17 cellular contexts compared by ENCODE assay signal in the genomic region with DNA sequence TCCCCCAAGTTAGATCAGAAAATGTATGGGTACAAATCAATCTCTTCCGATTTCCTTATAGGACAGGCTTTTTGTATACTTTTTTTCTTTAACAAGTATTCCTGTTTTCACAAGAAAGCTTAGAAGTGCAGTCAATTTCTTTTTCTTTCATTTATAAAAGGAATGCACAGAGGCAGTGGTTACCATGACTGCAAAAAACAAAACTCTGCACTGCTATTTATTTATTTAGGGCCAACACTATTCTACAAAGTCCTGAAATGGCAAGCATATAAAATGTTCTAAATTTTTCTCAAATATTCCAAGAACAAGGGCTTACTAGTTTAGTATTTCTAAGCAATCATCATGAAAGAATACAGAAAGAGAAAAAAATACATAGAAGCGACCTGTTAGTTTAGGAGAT. TPM values are rescaled to one million over a fixed set of nuclear protein-coding genes. Genes with fewer than 3 reads are reported as not detected.
DNase-seq lines count a peak whose midpoint lies in the region; TF ChIP-seq lines count a peak whose summit lies in the region.
"Had no signal": no experiment of that assay in that cellular context is flagged by ENCODE, and none has a peak within 500 bp of the region (broad histone marks: within the 10 kb centered on the region; RNA-seq: fewer than 3 reads in every experiment).

No MANE protein-coding gene starts in this region.

- H3K27me3 Mint-ChIP-seq in chondrocyte (ENCODE audit: low read depth) = no peaks in the 10 kb centered on the region
- H3K27me3 Mint-ChIP-seq: activated CD4-positive, alpha-beta T cell treated with anti-CD3 and anti-CD28 coated beads, Interleukin-2, amount 10 ng/mL, durations not matched to agents 24 days and 14 days had no signal

- peak; percentile 38 for DNase-seq in ACHN
- peak; percentile 70 for DNase-seq in M059J (ENCODE audit: low read depth)
- no peak for DNase-seq in chondrocyte (ENCODE audit: low spot score)
- peak; percentile 27 for DNase-seq in left kidney (ENCODE audit: low read depth, low spot score)
- no peak for DNase-seq in activated CD8-positive, alpha-beta memory T cell treated with anti-CD3 and anti-CD28 coated beads, Interleukin-2, amount 50 U/mL, for 4 hours
- no peak for DNase-seq in MV-4-11 (lab: John Stamatoyannopoulos, UW)
- no peak for DNase-seq in NAMALWA (ENCODE audit: low spot score)
- DNase-seq in T-helper 9 cell = no peak
- DNase-seq: activated CD4-positive, alpha-beta T cell treated with anti-CD3 and anti-CD28 coated beads, Interleukin-2, amount 10 ng/mL, durations not matched to agents 24 days and 14 days; activated T-cell treated with anti-CD3 and anti-CD28 coated beads, Interleukin-2, amount 50 U/mL, for 72 hours; Calu3; NCI-H1092; NCI-H2171 treated with DMSO at 0.1 percent for 48 hours; NK-92 treated with Interleukin-12 subunit alpha and Interleukin-12 subunit beta, amount 100 ng/mL, for 24 hours; posterior cingulate gyrus; SHP77; stimulated activated naive CD4-positive, alpha-beta T cell treated with Interleukin-2 at 50 U/mL for 16 hours had no signal

- no peak overlapping the region for H3K4me3 Mint-ChIP-seq in chondrocyte (ENCODE audit: unreplicated experiment)
- H3K4me3 Mint-ChIP-seq: activated CD4-positive, alpha-beta T cell treated with anti-CD3 and anti-CD28 coated beads, Interleukin-2, amount 10 ng/mL, durations not matched to agents 24 days and 14 days; activated T-cell treated with anti-CD3 and anti-CD28 coated beads, Interleukin-2, amount 50 U/mL, for 72 hours had no signal

- H3K4me1 Mint-ChIP-seq in chondrocyte (ENCODE audit: low read depth) = peaks cover 30% of the 10 kb centered on the region
- H3K4me1 Mint-ChIP-seq: activated CD4-positive, alpha-beta T cell treated with anti-CD3 and anti-CD28 coated beads, Interleukin-2, amount 10 ng/mL, durations not matched to agents 24 days and 14 days had no signal

- peak overlapping the region; percentile 92 for H3K27ac Mint-ChIP-seq in chondrocyte (ENCODE audit: unreplicated experiment)
- H3K27ac Mint-ChIP-seq: activated CD4-positive, alpha-beta T cell treated with anti-CD3 and anti-CD28 coated beads, Interleukin-2, amount 10 ng/mL, durations not matched to agents 24 days and 14 days; activated T-cell treated with anti-CD3 and anti-CD28 coated beads, Interleukin-2, amount 50 U/mL, for 72 hours had no signal

- no peaks in the 10 kb centered on the region for H3K36me3 Mint-ChIP-seq in chondrocyte (ENCODE audit: low read depth)

- H3K9me3 Mint-ChIP-seq in chondrocyte (ENCODE audit: low read depth) = no peaks in the 10 kb centered on the region
- H3K9me3 Mint-ChIP-seq: activated CD4-positive, alpha-beta T cell treated with anti-CD3 and anti-CD28 coated beads, Interleukin-2, amount 10 ng/mL, durations not matched to agents 24 days and 14 days; activated T-cell treated with anti-CD3 and anti-CD28 coated beads, Interleukin-2, amount 50 U/mL, for 72 hours had no signal

- in situ Hi-C loops in ACHN (cut with HindIII; ENCODE audit: low pct_ligation_motif_present, low pct_unique_long_range_greater_than_20kb, low sequenced_read_pairs) = no loop called here

- TF ChIP-seq CTCF in chondrocyte (IDR thresholded peaks at IDR 0.05) = no peak

RNA-seq across cellular contexts. Expression of gene ATAD2B, which starts 22.2 kb away (rescaled TPM):
- 2.9 and 3.8 TPM in 2 replicates for total RNA-seq in M059J (2014; rRNA removed; shearing (Covaris generic))
- total RNA-seq in chondrocyte = 15.8 to 20.9 TPM (median 15.9 TPM) in 3 replicates

RNA-seq across cellular contexts. Expression of gene UBXN2A, which starts 35.6 kb away (rescaled TPM):
- total RNA-seq in M059J (2014; rRNA removed; shearing (Covaris generic)) = 8.8 and 18.8 TPM in 2 replicates
- 15.8 to 19.0 TPM (median 18.1 TPM) in 3 replicates for total RNA-seq in chondrocyte

Comparison
In these comparisons a context has a peak if more than half of its experiments do, and no peak if none do; other contexts are left out.
1. DNase-seq: peak in ACHN (single experiment), M059J (single experiment) and left kidney (single experiment); none in chondrocyte (single experiment), activated CD8-positive, alpha-beta memory T cell treated with anti-CD3 and anti-CD28 coated beads, Interleukin-2, amount 50 U/mL, for 4 hours (single experiment), MV-4-11 (single experiment), NAMALWA (single experiment) and T-helper 9 cell (single experiment).